26 cellular contexts compared by ENCODE assay signal in genomic region chr10:227014-227413, GRCh38.
A peak's percentile ranks its signal among the peaks of the same experiment; 100 is the strongest.
DNase-seq lines count a peak whose midpoint lies in the region; ATAC-seq, FAIRE-seq and TF ChIP-seq lines count a peak whose summit lies in the region.
"Had no signal": no experiment of that assay in that cellular context is flagged by ENCODE, and none has a peak within 500 bp of the region (broad histone marks: within the 10 kb centered on the region; RNA-seq: fewer than 3 reads in every experiment).

No MANE protein-coding gene starts in this region.

- TF ChIP-seq POLR2A in gastroesophageal sphincter (IDR thresholded peaks at IDR 0.05): no peak

- H3K27me3 ChIP-seq in astrocyte (ENCODE audit: insufficient read depth, low read length): no peaks in the 10 kb centered on the region
- no peaks in the 10 kb centered on the region for H3K27me3 ChIP-seq in gastroesophageal sphincter
- H3K27me3 ChIP-seq: brain microvascular endothelial cell, upper lobe of left lung had no signal

- H3K36me3 ChIP-seq in astrocyte (ENCODE audit: insufficient read depth, low read length) (no peaks in the 10 kb centered on the region), gastroesophageal sphincter (no peaks in the 10 kb centered on the region)
- H3K36me3 ChIP-seq: brain microvascular endothelial cell, lower lobe of right lung, upper lobe of left lung had no signal

- intact Hi-C loops in posterior vena cava (cut with DNase I): no loop called here

- no peak overlapping the region for H3K27ac Mint-ChIP-seq in astrocyte (ENCODE audit: unreplicated experiment)
- H3K27ac Mint-ChIP-seq: activated B cell treated with CpG ODN at 0.5 μM for 24 hours; activated CD4-positive, alpha-beta memory T cell treated with anti-CD3 and anti-CD28 coated beads for 36 hours; activated naive CD8-positive, alpha-beta T cell treated with anti-CD3 and anti-CD28 coated beads, Interleukin-2, amount 50 U/mL, for 24 hours; CD4-positive, alpha-beta memory T cell; progenitor cell of endocrine pancreas had no signal

- peaks cover 6% of the 10 kb centered on the region for H3K79me2 ChIP-seq in astrocyte (ENCODE audit: insufficient read depth, low read length)

- FAIRE-seq in GM18507 (lab: Jason Lieb, UNC) (peak; percentile 61), astrocyte (lab: Jason Lieb, UNC) (no peak)
- FAIRE-seq: keratinocyte had no signal

- H3K9me3 Mint-ChIP-seq in astrocyte (ENCODE audit: unreplicated experiment): no peaks in the 10 kb centered on the region
- H3K9me3 Mint-ChIP-seq: activated B cell treated with CpG ODN at 0.5 μM for 24 hours; activated CD4-positive, alpha-beta memory T cell treated with anti-CD3 and anti-CD28 coated beads for 36 hours; activated naive CD8-positive, alpha-beta T cell treated with anti-CD3 and anti-CD28 coated beads, Interleukin-2, amount 50 U/mL, for 24 hours; CD4-positive, alpha-beta memory T cell; neural crest cell had no signal

- H3K9me3 ChIP-seq in astrocyte (ENCODE audit: insufficient read depth, low read depth, low read length): no peaks in the 10 kb centered on the region
- no peaks in the 10 kb centered on the region for H3K9me3 ChIP-seq in gastroesophageal sphincter
- H3K9me3 ChIP-seq: lower lobe of right lung, upper lobe of left lung had no signal

- H3K4me1 ChIP-seq in astrocyte (ENCODE audit: insufficient read depth, low read length): no peaks in the 10 kb centered on the region
- H3K4me1 ChIP-seq in gastroesophageal sphincter: no peaks in the 10 kb centered on the region

- TF ChIP-seq EP300 in gastroesophageal sphincter (IDR thresholded peaks at IDR 0.05): no peak

- no peak overlapping the region for H3K4me3 ChIP-seq in AG09309 (ENCODE audit: control insufficient read depth, low read depth, low read length)
- no peak overlapping the region for H3K4me3 ChIP-seq in astrocyte (ENCODE audit: insufficient read depth, low read depth, low read length)
- H3K4me3 ChIP-seq in foreskin fibroblast (ENCODE audit: low read depth in 1 of 2, low read length in 2 of 2): no peak overlapping the region
- H3K4me3 ChIP-seq in gastroesophageal sphincter: no peak overlapping the region
- H3K4me3 ChIP-seq: lower lobe of right lung, upper lobe of left lung had no signal

- DNase-seq in AG09309 (ENCODE audit: low read depth): peak; percentile 70
- DNase-seq in GM18507 (ENCODE audit: extremely low spot score, insufficient read length, low read depth): no peak
- peak; percentile 8 for DNase-seq in astrocyte (ENCODE audit: low read depth)
- DNase-seq in foreskin fibroblast: peak; percentile 13 to 42
- DNase-seq in posterior vena cava (ENCODE audit: low spot score): no peak
- DNase-seq: activated B cell treated with CpG ODN at 0.5 μM for 24 hours; activated CD4-positive, alpha-beta memory T cell treated with anti-CD3 and anti-CD28 coated beads for 36 hours; activated effector memory CD4-positive, alpha-beta T cell treated with Interleukin-2 at 50 U/mL for 16 hours; activated naive CD8-positive, alpha-beta T cell treated with anti-CD3 and anti-CD28 coated beads, Interleukin-2, amount 50 U/mL, for 24 hours; brain microvascular endothelial cell; CD4-positive, alpha-beta memory T cell; dermis blood vessel endothelial cell; GDM1; Karpas-422; lower lobe of right lung; NCI-H2081 treated with DMSO at 0.1 percent for 48 hours; NCI-H510A treated with DMSO at 0.1 percent for 48 hours; RPMI8226; upper lobe of left lung had no signal

- WGBS in gastroesophageal sphincter (ENCODE audit: low coverage in 1 of 2), 2 donors: 54 to 55% methylated on average over 2 of the region's 2 CpGs

- H3K4me1 Mint-ChIP-seq in astrocyte (ENCODE audit: low read depth, unreplicated experiment): no peaks in the 10 kb centered on the region
- H3K4me1 Mint-ChIP-seq: neural crest cell had no signal

- peaks cover 6% of the 10 kb centered on the region for H4K20me1 ChIP-seq in astrocyte (ENCODE audit: insufficient read depth, low read length)

- TF ChIP-seq CTCF in AG09309 (IDR thresholded peaks at IDR 0.05; ENCODE audit: control insufficient read depth, insufficient read depth, low read depth, low read length, missing control alignments): no peak
- TF ChIP-seq CTCF in astrocyte (IDR thresholded peaks at IDR 0.05; ENCODE audit: insufficient read depth, low read depth, low read length): no peak
- no peak for TF ChIP-seq CTCF in foreskin fibroblast (IDR thresholded peaks at IDR 0.05; ENCODE audit: low read depth, low read length)
- TF ChIP-seq CTCF in gastroesophageal sphincter (IDR thresholded peaks at IDR 0.05): no peak

- no peaks in the 10 kb centered on the region for H3K27me3 Mint-ChIP-seq in astrocyte (ENCODE audit: low read depth, unreplicated experiment)
- H3K27me3 Mint-ChIP-seq: activated B cell treated with CpG ODN at 0.5 μM for 24 hours; activated CD4-positive, alpha-beta memory T cell treated with anti-CD3 and anti-CD28 coated beads for 36 hours; activated naive CD8-positive, alpha-beta T cell treated with anti-CD3 and anti-CD28 coated beads, Interleukin-2, amount 50 U/mL, for 24 hours; CD4-positive, alpha-beta memory T cell; progenitor cell of endocrine pancreas had no signal

- H2AFZ ChIP-seq in astrocyte (ENCODE audit: low read depth, low read length): no peak overlapping the region

- H3K9ac ChIP-seq in astrocyte (ENCODE audit: low read length): no peak overlapping the region

- no peak overlapping the region for H3K4me2 ChIP-seq in astrocyte (ENCODE audit: low read length)

- ATAC-seq in gastroesophageal sphincter: no peak
- no peak for ATAC-seq in HG03097 (IDR thresholded peaks at IDR 0.05; ENCODE audit: low FRiP score, unreplicated experiment)
- no peak for ATAC-seq in HG02938 (IDR thresholded peaks at IDR 0.05; ENCODE audit: unreplicated experiment)
- ATAC-seq: activated naive CD8-positive, alpha-beta T cell treated with anti-CD3 and anti-CD28 coated beads, Interleukin-2, amount 50 U/mL, for 24 hours; SK-N-SH treated with all-trans-retinoic acid at 6 μM for 48 hours had no signal

- H3K36me3 Mint-ChIP-seq in astrocyte (ENCODE audit: low read depth, unreplicated experiment): peaks cover under 1% of the 10 kb centered on the region
- H3K36me3 Mint-ChIP-seq: activated CD4-positive, alpha-beta memory T cell treated with anti-CD3 and anti-CD28 coated beads for 36 hours had no signal

- no peak overlapping the region for H3K4me3 Mint-ChIP-seq in astrocyte (ENCODE audit: unreplicated experiment)
- H3K4me3 Mint-ChIP-seq: activated B cell treated with CpG ODN at 0.5 μM for 24 hours; activated CD4-positive, alpha-beta memory T cell treated with anti-CD3 and anti-CD28 coated beads for 36 hours; activated naive CD8-positive, alpha-beta T cell treated with anti-CD3 and anti-CD28 coated beads, Interleukin-2, amount 50 U/mL, for 24 hours; CD4-positive, alpha-beta memory T cell; neural crest cell had no signal

- no peak overlapping the region for H3K27ac ChIP-seq in astrocyte (ENCODE audit: low read depth, low read length)
- H3K27ac ChIP-seq in gastroesophageal sphincter: no peak overlapping the region
- H3K27ac ChIP-seq: brain microvascular endothelial cell, lower lobe of right lung, upper lobe of left lung had no signal

Comparison
In these comparisons a context has a peak if more than half of its experiments do, and no peak if none do; other contexts are left out.
1. DNase-seq: peak in AG09309 (single experiment), astrocyte (single experiment) and foreskin fibroblast (2 of 2); none in GM18507 (single experiment) and posterior vena cava (single experiment).